Comparison of ENCODE assay signal across 17 cellular contexts in the genomic region with DNA sequence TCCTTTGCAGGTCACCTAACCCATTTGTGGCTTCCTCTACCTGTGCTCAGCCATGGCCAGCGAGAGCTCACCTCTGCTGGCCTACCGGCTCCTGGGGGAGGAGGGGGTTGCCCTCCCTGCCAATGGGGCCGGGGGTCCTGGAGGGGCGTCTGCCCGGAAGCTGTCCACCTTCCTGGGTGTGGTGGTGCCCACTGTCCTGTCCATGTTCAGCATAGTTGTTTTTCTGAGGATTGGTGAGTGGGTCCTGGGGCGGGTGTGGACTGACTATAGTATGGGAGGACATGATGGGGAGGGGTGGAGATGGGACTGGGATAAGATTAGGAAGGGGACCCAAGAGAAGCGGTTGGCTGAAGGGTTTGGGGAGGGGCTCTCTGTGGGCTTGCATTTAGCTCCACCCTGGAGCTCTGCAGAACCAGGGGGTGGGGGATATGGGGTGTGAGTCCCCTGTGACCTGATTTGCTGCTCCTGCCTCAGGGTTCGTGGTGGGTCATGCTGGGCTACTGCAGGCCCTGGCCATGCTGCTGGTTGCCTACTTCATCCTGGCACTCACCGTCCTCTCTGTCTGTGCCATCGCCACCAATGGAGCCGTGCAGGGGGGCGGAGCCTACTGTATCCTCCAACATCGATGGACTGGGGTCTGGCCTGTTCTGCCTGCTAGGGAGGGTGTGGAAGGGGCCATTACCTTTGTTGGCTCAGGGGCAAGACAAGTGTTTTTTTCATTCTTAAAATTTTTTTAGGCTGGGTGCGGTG. TPM values are rescaled to one million over a fixed set of nuclear protein-coding genes. Genes with fewer than 3 reads are reported as not detected.
A peak's percentile ranks its signal among the peaks of the same experiment; 100 is the strongest.
DNase-seq lines count a peak whose midpoint lies in the region; ATAC-seq, FAIRE-seq and TF ChIP-seq lines count a peak whose summit lies in the region.
"Had no signal": no experiment of that assay in that cellular context is flagged by ENCODE, and none has a peak within 500 bp of the region (broad histone marks: within the 10 kb centered on the region; RNA-seq: fewer than 3 reads in every experiment).

No MANE protein-coding gene starts in this region.

- ATAC-seq in activated T-cell treated with anti-CD3 and anti-CD28 coated beads, Interleukin-2, amount 50 U/mL, for 72 hours (replicated peaks in 1 of 2) = no peak
- ATAC-seq in gastroesophageal sphincter = no peak

- H3K27me3 ChIP-seq in H7 (ENCODE audit: control insufficient read depth, insufficient read depth, low read length) (no peaks in the 10 kb centered on the region; the same call in 1 of the 2 replicates), astrocyte (ENCODE audit: insufficient read depth, low read length) (no peaks in the 10 kb centered on the region), neutrophil (peaks cover 4% of the 10 kb centered on the region), gastroesophageal sphincter (no peaks in the 10 kb centered on the region)

- H2AFZ ChIP-seq in astrocyte (ENCODE audit: low read depth, low read length) = no peak overlapping the region

- H4K20me1 ChIP-seq in astrocyte (ENCODE audit: insufficient read depth, low read length) = peaks cover 19% of the 10 kb centered on the region

- H3K4me3 Mint-ChIP-seq in activated T-cell treated with anti-CD3 and anti-CD28 coated beads, Interleukin-2, amount 50 U/mL, for 72 hours = peak overlapping the region; percentile 94 to 96
- peak overlapping the region; percentile 60 for H3K4me3 Mint-ChIP-seq in astrocyte (ENCODE audit: unreplicated experiment)

- TF ChIP-seq POLR2A in gastroesophageal sphincter (IDR thresholded peaks at IDR 0.05) = no peak

- no peak for TF ChIP-seq CTCF in astrocyte (IDR thresholded peaks at IDR 0.05; ENCODE audit: insufficient read depth, low read depth, low read length)
- TF ChIP-seq CTCF in neutrophil (IDR thresholded peaks at IDR 0.05) = no peak
- TF ChIP-seq CTCF in gastroesophageal sphincter (IDR thresholded peaks at IDR 0.05) = no peak

- no peak overlapping the region for H3K27ac Mint-ChIP-seq in activated T-cell treated with anti-CD3 and anti-CD28 coated beads, Interleukin-2, amount 50 U/mL, for 72 hours
- H3K27ac Mint-ChIP-seq in astrocyte (ENCODE audit: unreplicated experiment) = no peak overlapping the region

- H3K4me2 ChIP-seq in astrocyte (ENCODE audit: low read length) = no peak overlapping the region

- H3K9me3 ChIP-seq in astrocyte (ENCODE audit: insufficient read depth, low read depth, low read length) (no peaks in the 10 kb centered on the region), neutrophil (no peaks in the 10 kb centered on the region), gastroesophageal sphincter (no peaks in the 10 kb centered on the region)

- H3K4me1 ChIP-seq in astrocyte (ENCODE audit: insufficient read depth, low read length) (peaks cover 11% of the 10 kb centered on the region), neutrophil (ENCODE audit: control insufficient read depth in 1 of 2, insufficient read depth in 1 of 2, low read depth in 1 of 2, low read length in 1 of 2) (peaks cover 19 to 28% of the 10 kb centered on the region in 2 experiments), gastroesophageal sphincter (peaks cover 0 to 31% (median 3%) of the 10 kb centered on the region in 3 donors)

- H3K36me3 Mint-ChIP-seq in activated T-cell treated with anti-CD3 and anti-CD28 coated beads, Interleukin-2, amount 50 U/mL, for 72 hours (ENCODE audit: insufficient read depth in 2 of 2) = no peaks in the 10 kb centered on the region
- H3K36me3 Mint-ChIP-seq in astrocyte (ENCODE audit: low read depth, unreplicated experiment) = no peaks in the 10 kb centered on the region

- H3K4me1 Mint-ChIP-seq in activated T-cell treated with anti-CD3 and anti-CD28 coated beads, Interleukin-2, amount 50 U/mL, for 72 hours (ENCODE audit: low read depth) = peaks cover 7% of the 10 kb centered on the region
- peaks cover 6% of the 10 kb centered on the region for H3K4me1 Mint-ChIP-seq in astrocyte (ENCODE audit: low read depth, unreplicated experiment)

- no peak for TF ChIP-seq EP300 in gastroesophageal sphincter (IDR thresholded peaks at IDR 0.05)

- no peaks in the 10 kb centered on the region for H3K27me3 Mint-ChIP-seq in activated T-cell treated with anti-CD3 and anti-CD28 coated beads, Interleukin-2, amount 50 U/mL, for 72 hours (ENCODE audit: low read depth)
- H3K27me3 Mint-ChIP-seq in astrocyte (ENCODE audit: low read depth, unreplicated experiment) = no peaks in the 10 kb centered on the region

- H3K36me3 ChIP-seq in H7 (replicated peaks; ENCODE audit: control insufficient read depth, insufficient read depth, low read length) (no peaks in the 10 kb centered on the region; the same call in 1 of the 2 replicates), astrocyte (ENCODE audit: insufficient read depth, low read length) (no peaks in the 10 kb centered on the region), neutrophil (peaks cover 55% of the 10 kb centered on the region), gastroesophageal sphincter (peaks cover 0 to 42% of the 10 kb centered on the region in 2 donors)

- no peak for DNase-seq in activated T-cell treated with anti-CD3 and anti-CD28 coated beads, Interleukin-2, amount 50 U/mL, for 72 hours
- DNase-seq in activated T-cell treated with anti-CD3 and anti-CD28 coated beads for 4 hours (no peak), H7 (peak; percentile 61), astrocyte (ENCODE audit: low read depth) (no peak), G401 (ENCODE audit: low spot score) (no peak), retina (no peak)
- DNase-seq: central memory CD4-positive, alpha-beta T cell; NCI-H1436; NCI-H446; OCI-M1; small intestine; substantia nigra had no signal

- no peak overlapping the region for H3K9ac ChIP-seq in astrocyte (ENCODE audit: low read length)

- FAIRE-seq in astrocyte (lab: Jason Lieb, UNC) = no peak
- FAIRE-seq: frontal cortex, small intestine had no signal

- H3K9me3 Mint-ChIP-seq in activated T-cell treated with anti-CD3 and anti-CD28 coated beads, Interleukin-2, amount 50 U/mL, for 72 hours = no peaks in the 10 kb centered on the region
- H3K9me3 Mint-ChIP-seq in astrocyte (ENCODE audit: unreplicated experiment) = no peaks in the 10 kb centered on the region

- WGBS in gastroesophageal sphincter (ENCODE audit: low coverage in 1 of 2), 2 donors = 60 to 94% methylated on average over 1 to 3 of the region's 14 CpGs

- in situ Hi-C loops in G401 (cut with HindIII; ENCODE audit: low sequenced_read_pairs) = no loop called here

- H3K79me2 ChIP-seq in astrocyte (ENCODE audit: insufficient read depth, low read length) = peaks cover 16% of the 10 kb centered on the region

- H3K27ac ChIP-seq in astrocyte (ENCODE audit: low read depth, low read length) (no peak overlapping the region), neutrophil (peak overlapping the region; percentile 93), gastroesophageal sphincter (no peak overlapping the region)
- H3K27ac ChIP-seq: HL-60 had no signal

- H3K4me3 ChIP-seq in H7 (ENCODE audit: insufficient read depth, low read depth, low read length) = no peak overlapping the region
- H3K4me3 ChIP-seq in astrocyte (ENCODE audit: insufficient read depth, low read depth, low read length) = no peak overlapping the region
- peak overlapping the region; percentile 98 to 99 for H3K4me3 ChIP-seq in neutrophil (ENCODE audit: low read depth in 1 of 2, low read length in 1 of 2)
- H3K4me3 ChIP-seq in gastroesophageal sphincter = no peak overlapping the region
- H3K4me3 ChIP-seq: lung had no signal

RNA-seq across cellular contexts. Expression of a gene that starts 1.8 kb away (rescaled TPM):
- 10 to 100 TPM; 17.6 to 20.1 TPM for total RNA-seq in activated T-cell treated with anti-CD3 and anti-CD28 coated beads, Interleukin-2, amount 50 U/mL, for 72 hours
- 21.9 and 27.9 TPM in 2 replicates for total RNA-seq in H7 (2014; rRNA removed; shearing (Covaris generic))
- total RNA-seq in astrocyte = 26.7 and 30.5 TPM in 2 replicates
- total RNA-seq in gastroesophageal sphincter = 10 to 100 TPM; 11.2 to 32.9 (median 20.2) TPM
- total RNA-seq in G401 (2014; rRNA removed; shearing (Covaris generic)) = 15.8 and 25.8 TPM in 2 replicates

RNA-seq across cellular contexts. Expression of a gene that starts 12.9 kb away (rescaled TPM):
- total RNA-seq in activated T-cell treated with anti-CD3 and anti-CD28 coated beads, Interleukin-2, amount 50 U/mL, for 72 hours = 10 to 100 TPM; 28.3 to 31.5 TPM
- 95.7 and 118 TPM in 2 replicates for total RNA-seq in H7 (2014; rRNA removed; shearing (Covaris generic))
- total RNA-seq in astrocyte (86.9 and 99.9 TPM in 2 replicates), gastroesophageal sphincter (10 to 100 TPM; 71.9 to 94.3 (median 89.5) TPM)
- 360 and 395 TPM in 2 replicates for total RNA-seq in G401 (2014; rRNA removed; shearing (Covaris generic))

RNA-seq across cellular contexts. Expression of a gene that starts 20.6 kb away (rescaled TPM):
- 100 to 1,000 TPM; 140 to 145 TPM for total RNA-seq in activated T-cell treated with anti-CD3 and anti-CD28 coated beads, Interleukin-2, amount 50 U/mL, for 72 hours
- 82.8 and 101 TPM in 2 replicates for total RNA-seq in H7 (2014; rRNA removed; shearing (Covaris generic))
- 112 and 118 TPM in 2 replicates for total RNA-seq in astrocyte
- total RNA-seq in gastroesophageal sphincter = 10 to 100 TPM; 47.5 to 73.4 (median 57.0) TPM
- total RNA-seq in G401 (2014; rRNA removed; shearing (Covaris generic)) = 92.2 and 134 TPM in 2 replicates

RNA-seq across cellular contexts. Expression of a gene that starts 27.0 kb away (rescaled TPM):
- total RNA-seq in activated T-cell treated with anti-CD3 and anti-CD28 coated beads, Interleukin-2, amount 50 U/mL, for 72 hours = 1 to 10 TPM; 2.4 to 3.4 TPM
- 141 and 143 TPM in 2 replicates for total RNA-seq in H7 (2014; rRNA removed; shearing (Covaris generic))
- total RNA-seq in astrocyte (62.4 and 73.6 TPM in 2 replicates), gastroesophageal sphincter (10 to 100 TPM; 19.0 to 55.6 (median 41.5) TPM)
- total RNA-seq in G401 (2014; rRNA removed; shearing (Covaris generic)) = 86.6 and 107 TPM in 2 replicates

RNA-seq across cellular contexts. Expression of a gene that starts 35.2 kb away (rescaled TPM):
- total RNA-seq in activated T-cell treated with anti-CD3 and anti-CD28 coated beads, Interleukin-2, amount 50 U/mL, for 72 hours = under 1 TPM; 0.34 to 0.83 TPM
- total RNA-seq in H7 (2014; rRNA removed; shearing (Covaris generic)) = 7.7 and 12.2 TPM in 2 replicates
- total RNA-seq in astrocyte = 2.7 and 3.3 TPM in 2 replicates
- 1 to 10 TPM; 5.4 to 9.2 (median 7.7) TPM for total RNA-seq in gastroesophageal sphincter
- total RNA-seq in G401 (2014; rRNA removed; shearing (Covaris generic)) = 2.5 and 3.6 TPM in 2 replicates

Comparison
In these comparisons a context has a peak if more than half of its experiments do, and no peak if none do; other contexts are left out.
1. H3K4me3 ChIP-seq: peak in neutrophil (2 of 2); none in H7 (single experiment), astrocyte (single experiment) and gastroesophageal sphincter (0 of 2).